1 cellular context compared by ENCODE assay signal in the genomic region with DNA sequence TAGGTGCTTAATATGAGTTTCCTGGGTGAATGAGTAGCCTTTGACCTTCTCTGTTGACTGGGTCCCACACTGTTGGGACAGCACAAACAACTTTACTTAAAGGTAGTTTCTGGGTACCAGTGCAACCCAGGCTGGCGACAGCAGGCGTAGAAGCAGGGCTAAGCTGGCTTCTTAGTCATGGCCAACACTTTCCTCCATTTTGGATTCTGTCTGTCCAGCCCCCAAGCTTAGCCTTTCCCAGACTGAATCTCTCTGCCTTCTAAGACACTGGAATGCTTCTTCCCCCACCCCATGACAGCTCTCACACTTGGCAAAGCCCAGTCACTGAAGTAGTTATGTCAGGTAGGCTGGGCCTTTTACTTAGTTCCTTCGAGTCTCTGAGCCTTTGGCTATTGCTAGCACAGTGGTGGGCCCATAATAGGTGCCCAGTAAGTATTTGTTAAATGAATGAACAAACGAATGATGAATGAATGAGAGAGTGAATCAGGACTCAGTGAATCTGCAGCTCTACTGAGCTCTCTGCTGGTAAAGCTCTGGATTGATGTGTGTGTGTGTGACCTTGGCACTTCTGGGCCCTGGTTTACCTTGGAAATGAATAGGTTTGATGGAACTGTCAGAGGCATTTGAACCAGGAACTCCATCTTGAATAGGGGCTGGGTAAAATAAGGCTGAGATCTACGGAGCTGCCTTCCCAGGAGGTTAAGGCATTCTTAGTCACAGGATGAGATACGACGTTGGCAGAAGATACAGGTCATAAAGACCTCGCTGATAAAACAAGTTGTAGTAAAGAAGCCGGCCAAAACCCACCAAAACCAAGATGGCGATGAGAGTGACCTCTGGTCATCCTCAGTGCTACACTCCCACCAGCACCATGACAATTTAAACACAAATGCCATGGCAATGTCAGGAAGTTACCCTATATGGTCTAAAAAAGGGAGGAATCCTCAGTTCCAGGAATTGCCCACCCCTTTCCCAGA.
TF ChIP-seq lines count a peak whose summit lies in the region.

No MANE protein-coding gene starts in this region.

TF ChIP-seq in HCT116, 20 proteins besides CTCF, POLR2A, EP300 and RAD21:
- no peak for TF ChIP-seq ELF1 (IDR thresholded peaks at IDR 0.05; ENCODE audit: borderline replicate concordance, low read depth)
